7 cellular contexts compared by ENCODE assay signal in the genomic region with DNA sequence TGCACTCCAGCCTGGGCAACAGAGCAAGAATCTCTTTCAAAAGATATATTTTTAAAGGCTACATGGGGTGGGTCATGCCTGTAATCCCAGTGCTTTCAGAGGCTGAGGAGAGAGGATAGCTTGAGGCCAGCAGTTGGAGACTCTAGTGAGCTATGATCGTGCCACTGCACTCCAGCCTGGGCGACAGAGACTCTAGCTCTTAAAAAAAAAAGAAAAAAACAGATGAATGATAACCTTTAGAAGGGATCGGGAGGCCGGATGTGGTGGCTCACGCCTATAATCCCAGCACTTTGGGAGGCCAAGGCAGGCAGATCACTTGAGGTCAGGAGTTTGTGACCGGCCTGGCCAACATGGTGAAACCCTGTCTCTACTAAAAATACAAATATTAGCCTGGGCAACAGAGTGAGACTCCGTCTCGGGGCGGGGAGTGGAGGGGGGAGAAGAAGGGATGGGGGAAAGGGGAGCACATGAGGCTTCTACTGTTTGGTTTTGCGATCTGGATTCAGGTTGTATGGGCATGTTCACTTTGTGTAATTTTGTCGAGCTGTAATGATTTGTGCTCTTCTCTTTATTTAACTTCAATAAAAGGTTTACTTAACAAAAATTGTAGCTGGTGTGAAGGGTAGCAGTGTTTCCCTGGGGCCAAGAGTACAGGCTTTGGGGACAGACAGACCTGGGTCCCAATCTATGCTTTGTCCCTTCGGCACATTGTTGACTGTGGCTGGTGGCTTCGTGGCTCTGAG. TPM values are rescaled to one million over a fixed set of nuclear protein-coding genes. Genes with fewer than 3 reads are reported as not detected.
DNase-seq lines count a peak whose midpoint lies in the region; ATAC-seq lines count a peak whose summit lies in the region.

No MANE protein-coding gene starts in this region.

- H3K27ac Mint-ChIP-seq in activated T-cell treated with anti-CD3 and anti-CD28 coated beads, Interleukin-2, amount 50 U/mL, for 72 hours: peak overlapping the region; percentile 100

- H3K27ac ChIP-seq in HUES64 (ENCODE audit: low read depth, low read length): no peak overlapping the region

- H3K36me3 Mint-ChIP-seq in activated T-cell treated with anti-CD3 and anti-CD28 coated beads, Interleukin-2, amount 50 U/mL, for 72 hours (ENCODE audit: insufficient read depth in 2 of 2): peaks cover 10 to 18% of the 10 kb centered on the region in 2 donors

- 0 out of 2 replicates have a peak, but pooled peaks cover 4% of the 10 kb centered on the region for H3K4me1 ChIP-seq in HUES64 (ENCODE audit: insufficient read depth, low read length)
- H3K4me1 ChIP-seq in iPS-15b (ENCODE audit: control insufficient read depth, insufficient read depth, low read length): no peaks in the 10 kb centered on the region

- peaks cover 58% of the 10 kb centered on the region for H3K4me1 Mint-ChIP-seq in activated T-cell treated with anti-CD3 and anti-CD28 coated beads, Interleukin-2, amount 50 U/mL, for 72 hours (ENCODE audit: low read depth)

- peak overlapping the region; percentile 90 to 96 for H3K4me3 Mint-ChIP-seq in activated T-cell treated with anti-CD3 and anti-CD28 coated beads, Interleukin-2, amount 50 U/mL, for 72 hours

- DNase-seq in activated T-cell treated with anti-CD3 and anti-CD28 coated beads, Interleukin-2, amount 50 U/mL, for 72 hours: peak in 1 of 2 donors; percentile 18
- DNase-seq in stimulated activated naive CD8-positive, alpha-beta T cell treated with anti-CD3 and anti-CD28 coated beads, Interleukin-15, Interleukin-2, amounts not matched to agents 100 U/mL and 50 U/mL, for 24 hours: peak; percentile 12
- no peak for DNase-seq in GF-D8 (lab: John Stamatoyannopoulos, UW)
- no peak for DNase-seq in NCI-H226

- H3K4me3 ChIP-seq in HUES64 (ENCODE audit: low read length): peak overlapping the region; percentile 86
- H3K4me3 ChIP-seq in iPS-15b (ENCODE audit: low read depth, low read length): peak overlapping the region; percentile 96

- no peak for ATAC-seq in activated T-cell treated with anti-CD3 and anti-CD28 coated beads, Interleukin-2, amount 50 U/mL, for 72 hours (replicated peaks in 1 of 2)
- no peak for ATAC-seq in stimulated activated naive CD8-positive, alpha-beta T cell treated with anti-CD3 and anti-CD28 coated beads, Interleukin-15, Interleukin-2, amounts not matched to agents 100 U/mL and 50 U/mL, for 24 hours
- ATAC-seq in HG03108 (IDR thresholded peaks at IDR 0.05; ENCODE audit: unreplicated experiment): no peak

- H3K27me3 Mint-ChIP-seq in activated T-cell treated with anti-CD3 and anti-CD28 coated beads, Interleukin-2, amount 50 U/mL, for 72 hours (ENCODE audit: low read depth): no peaks in the 10 kb centered on the region

- H3K9ac ChIP-seq in HUES64 (ENCODE audit: low read depth, low read length) (peak overlapping the region; percentile 81), iPS-15b (ENCODE audit: low read depth, low read length) (peak overlapping the region; percentile 71)

- WGBS in HUES64: 82% methylated on average over 12 of the region's 13 CpGs

- H3K9me3 ChIP-seq in HUES64 (ENCODE audit: insufficient read depth, low read depth, low read length): no peaks in the 10 kb centered on the region
- H3K9me3 ChIP-seq in iPS-15b (ENCODE audit: control insufficient read depth, insufficient read depth, low read length): no peaks in the 10 kb centered on the region

- H3K27me3 ChIP-seq in HUES64 (ENCODE audit: insufficient read depth, low read length): no peaks in the 10 kb centered on the region
- H3K27me3 ChIP-seq in iPS-15b (ENCODE audit: control insufficient read depth, insufficient read depth, low read length): no peaks in the 10 kb centered on the region

- H3K36me3 ChIP-seq in HUES64 (ENCODE audit: insufficient read depth, low read length) (peaks cover 28% of the 10 kb centered on the region), iPS-15b (ENCODE audit: control insufficient read depth, insufficient read depth, low read length) (peaks cover 25% of the 10 kb centered on the region)

- no peaks in the 10 kb centered on the region for H3K9me3 Mint-ChIP-seq in activated T-cell treated with anti-CD3 and anti-CD28 coated beads, Interleukin-2, amount 50 U/mL, for 72 hours

RNA-seq across cellular contexts. Expression of a gene that starts 1.1 kb away (rescaled TPM):
- polyA plus RNA-seq in HUES64 (2013, experiment 1 of 2): 112 TPM
- 101 TPM for polyA plus RNA-seq in HUES64 (2013, experiment 2 of 2)
- 100 to 1,000 TPM; 101 to 114 TPM for total RNA-seq in activated T-cell treated with anti-CD3 and anti-CD28 coated beads, Interleukin-2, amount 50 U/mL, for 72 hours

RNA-seq across cellular contexts. Expression of a gene that starts 27.0 kb away (rescaled TPM):
- polyA plus RNA-seq in HUES64 (2013, experiment 1 of 2): 1.2 TPM
- 0.70 TPM for polyA plus RNA-seq in HUES64 (2013, experiment 2 of 2)
- 1 to 10 TPM; 4.5 to 6.1 TPM for total RNA-seq in activated T-cell treated with anti-CD3 and anti-CD28 coated beads, Interleukin-2, amount 50 U/mL, for 72 hours

RNA-seq across cellular contexts. Expression of a gene that starts 35.4 kb away (rescaled TPM):
- polyA plus RNA-seq in HUES64 (2013, experiment 1 of 2): 0.35 TPM
- polyA plus RNA-seq in HUES64 (2013, experiment 2 of 2): 0.57 TPM
- total RNA-seq in activated T-cell treated with anti-CD3 and anti-CD28 coated beads, Interleukin-2, amount 50 U/mL, for 72 hours: 10 to 100 TPM in 1 of 2 donors, 1 to 10 TPM in 1; 7.2 to 13.4 TPM
